In genomic region chr5:39217365-39218281, GRCh38 we compare ENCODE assay signal across 8 cellular contexts. TPM values are rescaled to one million over a fixed set of nuclear protein-coding genes. Genes with fewer than 3 reads are reported as not detected.
DNase-seq lines count a peak whose midpoint lies in the region; ATAC-seq, FAIRE-seq and TF ChIP-seq lines count a peak whose summit lies in the region.

No MANE protein-coding gene starts in this region.

- FAIRE-seq in GM19239 (lab: Jason Lieb, UNC), result peak; percentile 84

- H3K4me1 ChIP-seq in BE2C, result no peaks in the 10 kb centered on the region
- H3K4me1 ChIP-seq in lower lobe of right lung, result peaks cover 12% of the 10 kb centered on the region

- H3K9me3 ChIP-seq in BE2C, result no peaks in the 10 kb centered on the region
- no peaks in the 10 kb centered on the region for H3K9me3 ChIP-seq in lower lobe of right lung

- H3K36me3 ChIP-seq in BE2C, result no peaks in the 10 kb centered on the region
- no peaks in the 10 kb centered on the region for H3K36me3 ChIP-seq in lower lobe of right lung

- intact Hi-C loops in lower lobe of right lung (cut with DNase I), result no loop called here

- ATAC-seq in HG03442 (IDR thresholded peaks at IDR 0.05; ENCODE audit: unreplicated experiment) (peak; percentile 76), lower lobe of right lung (peak; percentile 89 to 90)

- no peak overlapping the region for H3K4me3 ChIP-seq in BE2C (ENCODE audit: low read depth, low read length)
- H3K4me3 ChIP-seq in lower lobe of right lung, result peak overlapping the region; percentile 34

- DNase-seq in BE2C (peak; percentile 58), GM19239 (ENCODE audit: insufficient read length, low spot score) (peak; percentile 35), NCI-H774 (lab: John Stamatoyannopoulos, UW) (peak; percentile 71), dermis microvascular lymphatic vessel endothelial cell (ENCODE audit: low read depth in 2 of 2) (peak; percentile 65 to 80), lower lobe of right lung (peak; percentile 68)
- DNase-seq in activated CD4-positive, alpha-beta T cell treated with anti-CD3 and anti-CD28 coated beads, Interleukin-2, amount 50 U/mL, for 4 hours, result peak; percentile 73 to 78
- peak; percentile 62 to 74 (median 69) for DNase-seq in stimulated activated CD4-positive, alpha-beta T cell treated with anti-CD3 and anti-CD28 coated beads, TNF-alpha, amount 100 ng/mL, for 48 hours (ENCODE audit: low read depth in 3 of 3)

- H3K27me3 ChIP-seq in BE2C (no peaks in the 10 kb centered on the region; the same call in 1 of the 2 replicates), lower lobe of right lung (ENCODE audit: low read depth) (no peaks in the 10 kb centered on the region)

- TF ChIP-seq CTCF in BE2C (IDR thresholded peaks at IDR 0.05; ENCODE audit: low read depth, low read length) (peak; percentile 95), lower lobe of right lung (IDR thresholded peaks at IDR 0.05) (peak; percentile 97)

- no peak overlapping the region for H3K27ac ChIP-seq in lower lobe of right lung

RNA-seq across cellular contexts. Expression of gene FYB1, which starts 1.7 kb away (rescaled TPM):
- not detected for polyA plus RNA-seq in BE2C (2012; ENCODE audit: insufficient read depth, insufficient read length, low read depth)
- not detected in 2 replicates for total RNA-seq in dermis microvascular lymphatic vessel endothelial cell
- total RNA-seq in lower lobe of right lung, result 51.0 TPM

Comparison
In these comparisons a context has a peak if more than half of its experiments do, and no peak if none do; other contexts are left out.
1. RNA of gene FYB1, which starts 1.7 kb away (total RNA-seq): 51.0 TPM in lower lobe of right lung (single experiment); not detected in dermis microvascular lymphatic vessel endothelial cell; every median in the first group is over 10 times any median in the second.
2. Peak in every context shown above with its lines, with median percentiles within 50 percentile points of each other: DNase-seq.